In genomic region chr14:41548666-41549065, GRCh38 we compare ENCODE assay signal across 21 cellular contexts. TPM values are rescaled to one million over a fixed set of nuclear protein-coding genes. Genes with fewer than 3 reads are reported as not detected.
DNase-seq lines count a peak whose midpoint lies in the region; TF ChIP-seq lines count a peak whose summit lies in the region.
"Had no signal": no experiment of that assay in that cellular context is flagged by ENCODE, and none has a peak within 500 bp of the region (broad histone marks: within the 10 kb centered on the region; RNA-seq: fewer than 3 reads in every experiment).

No MANE protein-coding gene starts in this region.

- in situ Hi-C loops in astrocyte of the cerebellum (cut with HindIII; ENCODE audit: low sequenced_read_pairs) (no loop called here), GM13976 (cut with MboI; ENCODE audit: low sequenced_read_pairs, unreplicated experiment) (no loop called here), G401 (cut with HindIII; ENCODE audit: low sequenced_read_pairs) (no loop called here)

- no peak overlapping the region for H3K27ac ChIP-seq in AG04450 (ENCODE audit: low read depth, low read length)
- H3K27ac ChIP-seq: PC-9 had no signal

- H3K4me3 ChIP-seq in AG04450 (ENCODE audit: low read depth, low read length) (no peak overlapping the region), astrocyte of the cerebellum (ENCODE audit: low read depth, low read length) (no peak overlapping the region), fibroblast of the aortic adventitia (ENCODE audit: low read depth, low read length) (no peak overlapping the region)
- H3K4me3 ChIP-seq: PC-9 had no signal

- no peaks in the 10 kb centered on the region for H3K9me3 ChIP-seq in AG04450 (ENCODE audit: control insufficient read depth, insufficient read depth, low read length)

- no peak for TF ChIP-seq CTCF in AG04450 (IDR thresholded peaks at IDR 0.05; ENCODE audit: low read depth, low read length)
- no peak for TF ChIP-seq CTCF in astrocyte of the cerebellum (IDR thresholded peaks at IDR 0.05; ENCODE audit: low read depth, low read length, missing control alignments)
- TF ChIP-seq CTCF in fibroblast of the aortic adventitia (IDR thresholded peaks at IDR 0.05; ENCODE audit: insufficient read depth, low read length), result no peak
- TF ChIP-seq CTCF in GM13976 (IDR thresholded peaks at IDR 0.05; ENCODE audit: borderline replicate concordance, control extremely low read depth, extremely low read depth, insufficient read depth, missing control alignments), result no peak

- H3K27me3 ChIP-seq in AG04450 (ENCODE audit: control insufficient read depth, insufficient read depth, low read length), result no peaks in the 10 kb centered on the region

- POLR2A ChIA-PET in AG04450 (lab: Yijun Ruan, JAX), result no interaction called here

- CTCF ChIA-PET in AG04450 (lab: Charles Lee), result interaction anchor here (1.2 kb wide), 1 partner anchor 52 kb away, joined by 5 read pairs; no protein-coding TSS in a partner anchor

- DNase-seq in AG04450 (ENCODE audit: low read depth, low spot score) (peak; percentile 16), NCI-H226 (peak; percentile 9), astrocyte of the cerebellum (ENCODE audit: low read depth) (peak; percentile 2), fibroblast of the aortic adventitia (ENCODE audit: low read depth) (peak; percentile 63), GM13976 (ENCODE audit: low spot score) (no peak), G401 (ENCODE audit: low spot score) (no peak), COLO829 (ENCODE audit: low spot score) (no peak), NCI-H2227 treated with DMSO at 0.1 percent for 48 hours (lab: John Stamatoyannopoulos, UW) (no peak)
- DNase-seq: Calu3; CD4-positive, alpha-beta memory T cell; EL; GOT3; Karpas-422; NCI-H2081; NCI-H2171 treated with DMSO at 0.1 percent for 48 hours; NCI-H510A treated with DMSO at 0.1 percent for 48 hours; NCI-H774; PC-9 had no signal

RNA-seq across cellular contexts. Expression of gene LRFN5, which starts 58.0 kb away (rescaled TPM):
- polyA plus RNA-seq in AG04450 (2011; rRNA removed), result 3.2 and 3.3 TPM in 2 replicates
- polyA minus RNA-seq in AG04450 (2011; rRNA and poly(A)+ RNA removed), result 4.3 and 10.3 TPM in 2 replicates
- 12.1 and 12.8 TPM in 2 replicates for total RNA-seq in fibroblast of the aortic adventitia (ENCODE audit: low replicate concordance)
- not detected in 2 replicates for total RNA-seq in G401 (2014; rRNA removed; shearing (Covaris generic))
- total RNA-seq: A172; Calu3; CD4-positive, alpha-beta memory T cell; MCF 10A; PC-9 had no signal
- polyA plus RNA-seq: CD4-positive, alpha-beta memory T cell; IgD-negative memory B cell had no signal

Comparison
In these comparisons a context has a peak if more than half of its experiments do, and no peak if none do; other contexts are left out.
1. DNase-seq: peak in AG04450 (single experiment), NCI-H226 (single experiment), astrocyte of the cerebellum (single experiment) and fibroblast of the aortic adventitia (single experiment); none in GM13976 (single experiment), G401 (single experiment), COLO829 (single experiment) and NCI-H2227 treated with DMSO at 0.1 percent for 48 hours (single experiment).
2. RNA of gene LRFN5, which starts 58.0 kb away (total RNA-seq): 12.1 to 12.8 TPM in fibroblast of the aortic adventitia; not detected in G401; every median in the first group is over 10 times any median in the second.